Comparison of ENCODE assay signal across 1 cellular context in genomic region chr14:67532606-67532997, GRCh38.
TF ChIP-seq lines count a peak whose summit lies in the region.

No MANE protein-coding gene starts in this region.

TF ChIP-seq in K562, 482 proteins besides CTCF, POLR2A, EP300 and RAD21:
- TF ChIP-seq TFAP4 (CRISPR knock-in tag; IDR thresholded peaks at IDR 0.05; ENCODE audit: borderline replicate concordance), result peak; percentile 55
- peak; percentile 57; the same call in 1 of the 2 replicates for TF ChIP-seq ZBTB40 (IDR thresholded peaks at IDR 0.05)
- no peak for TF ChIP-seq ZBTB40 (CRISPR knock-in tag; IDR thresholded peaks at IDR 0.05)
- TF ChIP-seq ZBTB5 (IDR thresholded peaks at IDR 0.05), result no peak
- no peak for TF ChIP-seq NCOA2 (IDR thresholded peaks at IDR 0.05; ENCODE audit: partially characterized antibody in 2 of 2)
- no peak for TF ChIP-seq NBN (IDR thresholded peaks at IDR 0.05; ENCODE audit: low read depth)
- no peak for TF ChIP-seq ZNF76 (CRISPR knock-in tag; IDR thresholded peaks at IDR 0.05; ENCODE audit: borderline replicate concordance)
- peak; percentile 48; the same call in 1 of the 2 replicates for TF ChIP-seq PHF8 (IDR thresholded peaks at IDR 0.05; ENCODE audit: borderline replicate concordance, low read length)
- no peak for TF ChIP-seq PRDM10 (IDR thresholded peaks at IDR 0.05; ENCODE audit: partially characterized antibody)
- TF ChIP-seq HINFP (tag; conservative IDR thresholded peaks at IDR 0.05; ENCODE audit: low read depth), result no peak
- TF ChIP-seq CHD1 (IDR thresholded peaks at IDR 0.05; ENCODE audit: low read length), result peak; percentile 9
- TF ChIP-seq ZNF146 (CRISPR knock-in tag; IDR thresholded peaks at IDR 0.05; ENCODE audit: unreplicated experiment), result no peak
- TF ChIP-seq ZBTB11 (CRISPR knock-in tag; IDR thresholded peaks at IDR 0.05), result 0 out of 6 replicates have a peak, but pooled peaks of 1 of the 3 experiments have one; percentile 50
